In the genomic region with DNA sequence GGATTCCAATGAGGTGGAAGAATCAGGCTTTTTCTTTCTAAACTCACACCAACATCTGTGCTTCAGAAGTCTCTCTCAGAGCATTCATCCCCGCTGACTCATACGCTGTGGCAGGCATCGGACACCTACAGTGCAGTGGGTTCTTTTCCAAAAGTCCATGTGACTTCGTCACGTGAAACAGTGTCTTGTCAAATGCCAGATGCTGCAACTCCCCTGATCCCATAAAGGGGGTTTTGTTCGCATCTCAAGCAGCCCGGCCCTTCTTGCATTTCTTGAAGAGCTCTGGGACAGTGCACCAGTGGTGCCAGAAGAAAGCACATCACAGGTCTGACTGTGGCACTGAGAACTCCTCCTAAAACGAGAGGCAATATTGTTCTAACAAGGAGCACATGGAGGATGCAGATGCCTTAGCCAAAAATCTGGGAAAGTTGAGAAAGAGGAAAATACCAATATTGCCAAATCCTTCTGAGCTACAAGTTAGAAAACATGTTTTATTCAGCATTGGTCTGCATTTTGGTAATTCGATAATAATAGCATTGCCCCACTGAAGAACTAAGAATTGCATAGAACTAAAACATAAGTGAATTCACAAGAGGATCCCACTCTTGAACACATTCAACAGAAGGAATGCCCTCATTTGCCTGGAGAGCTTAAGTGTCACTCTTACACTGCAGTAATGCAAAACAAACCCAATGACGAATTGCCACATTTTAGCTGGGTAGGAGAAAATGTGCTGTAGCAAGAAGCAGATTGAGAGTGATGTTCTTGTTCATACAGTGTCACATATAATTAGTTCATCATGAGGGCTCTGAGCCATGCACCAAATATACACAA, we compare ENCODE assay signal across 11 cellular contexts.
DNase-seq lines count a peak whose midpoint lies in the region; ATAC-seq and TF ChIP-seq lines count a peak whose summit lies in the region.
"Had no signal": no experiment of that assay in that cellular context is flagged by ENCODE, and none has a peak within 500 bp of the region (broad histone marks: within the 10 kb centered on the region; RNA-seq: fewer than 3 reads in every experiment).

No MANE protein-coding gene starts in this region.

- POLR2A ChIA-PET in AG04450 (lab: Yijun Ruan, JAX): interaction anchor here (0.5 kb wide), 1 partner anchor 525 kb away, joined by 4 read pairs; no protein-coding TSS in a partner anchor

- WGBS in thyroid gland, 2 donors: 63 to 73% methylated on average over 10 of the region's 10 CpGs

- DNase-seq in AG04450 (ENCODE audit: low read depth, low spot score) (peak; percentile 90), HT1080 (ENCODE audit: low read depth) (peak; percentile 70), cerebellar cortex (ENCODE audit: low spot score) (peak; percentile 36), myocyte (ENCODE audit: low read depth) (peak; percentile 79), thyroid gland (no peak), nephron progenitor cell (no peak), ACHN (no peak)
- no peak for DNase-seq in stimulated activated effector memory CD8-positive, alpha-beta T cell treated with anti-CD3 and anti-CD28 coated beads, Interleukin-12 subunit alpha, Interleukin-12 subunit beta, amount 100 ng/mL, for 72 hours (ENCODE audit: low spot score in 2 of 2)
- DNase-seq: activated CD4-positive, alpha-beta memory T cell treated with anti-CD3 and anti-CD28 coated beads, Interleukin-2, amount 10 ng/mL, durations not matched to agents 7 days and 5 days; NCI-H187 treated with DMSO at 0.1 percent for 48 hours had no signal

- H3K27me3 ChIP-seq in AG04450 (ENCODE audit: control insufficient read depth, insufficient read depth, low read length): no peaks in the 10 kb centered on the region
- H3K27me3 ChIP-seq in thyroid gland: no peaks in the 10 kb centered on the region

- no peak for ATAC-seq in stimulated activated effector memory CD8-positive, alpha-beta T cell treated with anti-CD3 and anti-CD28 coated beads, Interleukin-12 subunit alpha, Interleukin-12 subunit beta, amount 100 ng/mL, for 72 hours

- TF ChIP-seq CTCF in AG04450 (IDR thresholded peaks at IDR 0.05; ENCODE audit: low read depth, low read length) (no peak), thyroid gland (IDR thresholded peaks at IDR 0.05) (no peak), nephron progenitor cell (IDR thresholded peaks at IDR 0.05) (no peak)

- no peak overlapping the region for H3K27ac Mint-ChIP-seq in nephron progenitor cell
- no peak overlapping the region for H3K27ac Mint-ChIP-seq in stimulated activated effector memory CD8-positive, alpha-beta T cell treated with anti-CD3 and anti-CD28 coated beads, Interleukin-12 subunit alpha, Interleukin-12 subunit beta, amount 100 ng/mL, for 72 hours
- H3K27ac Mint-ChIP-seq: activated CD4-positive, alpha-beta memory T cell treated with anti-CD3 and anti-CD28 coated beads, Interleukin-2, amount 10 ng/mL, durations not matched to agents 7 days and 5 days had no signal

- CTCF ChIA-PET in AG04450 (lab: Charles Lee): no interaction called here

- H3K4me3 Mint-ChIP-seq in nephron progenitor cell: no peak overlapping the region
- no peak overlapping the region for H3K4me3 Mint-ChIP-seq in stimulated activated effector memory CD8-positive, alpha-beta T cell treated with anti-CD3 and anti-CD28 coated beads, Interleukin-12 subunit alpha, Interleukin-12 subunit beta, amount 100 ng/mL, for 72 hours
- H3K4me3 Mint-ChIP-seq: activated CD4-positive, alpha-beta memory T cell treated with anti-CD3 and anti-CD28 coated beads, Interleukin-2, amount 10 ng/mL, durations not matched to agents 7 days and 5 days; neural crest cell had no signal

- H3K36me3 ChIP-seq in thyroid gland: no peaks in the 10 kb centered on the region

- peak overlapping the region; percentile 70 for H3K27ac ChIP-seq in AG04450 (ENCODE audit: low read depth, low read length)
- H3K27ac ChIP-seq in thyroid gland: no peak overlapping the region

- H3K9me3 ChIP-seq in AG04450 (ENCODE audit: control insufficient read depth, insufficient read depth, low read length): no peaks in the 10 kb centered on the region
- H3K9me3 ChIP-seq in thyroid gland: no peaks in the 10 kb centered on the region

- in situ Hi-C loops in ACHN (cut with HindIII; ENCODE audit: low pct_ligation_motif_present, low pct_unique_long_range_greater_than_20kb, low sequenced_read_pairs): no loop called here

- H3K4me3 ChIP-seq in AG04450 (ENCODE audit: low read depth, low read length) (no peak overlapping the region), thyroid gland (replicated peaks in 1 of 3) (no peak overlapping the region)

- H3K36me3 Mint-ChIP-seq in nephron progenitor cell (ENCODE audit: low read depth): no peaks in the 10 kb centered on the region
- H3K36me3 Mint-ChIP-seq in stimulated activated effector memory CD8-positive, alpha-beta T cell treated with anti-CD3 and anti-CD28 coated beads, Interleukin-12 subunit alpha, Interleukin-12 subunit beta, amount 100 ng/mL, for 72 hours: no peaks in the 10 kb centered on the region

- no peak for TF ChIP-seq POLR2A in thyroid gland (IDR thresholded peaks at IDR 0.05)

- intact Hi-C loops in thyroid gland (cut with DNase I): no loop called here

- H3K4me1 Mint-ChIP-seq in nephron progenitor cell: peaks cover 15% of the 10 kb centered on the region
- no peaks in the 10 kb centered on the region for H3K4me1 Mint-ChIP-seq in stimulated activated effector memory CD8-positive, alpha-beta T cell treated with anti-CD3 and anti-CD28 coated beads, Interleukin-12 subunit alpha, Interleukin-12 subunit beta, amount 100 ng/mL, for 72 hours
- H3K4me1 Mint-ChIP-seq: activated CD4-positive, alpha-beta memory T cell treated with anti-CD3 and anti-CD28 coated beads, Interleukin-2, amount 10 ng/mL, durations not matched to agents 7 days and 5 days had no signal

- peaks cover 7% of the 10 kb centered on the region for H3K27me3 Mint-ChIP-seq in nephron progenitor cell (ENCODE audit: low read depth, poor library complexity)
- H3K27me3 Mint-ChIP-seq: activated CD4-positive, alpha-beta memory T cell treated with anti-CD3 and anti-CD28 coated beads, Interleukin-2, amount 10 ng/mL, durations not matched to agents 7 days and 5 days had no signal

- no peaks in the 10 kb centered on the region for H3K4me1 ChIP-seq in thyroid gland

- H3K9me3 Mint-ChIP-seq in nephron progenitor cell: no peaks in the 10 kb centered on the region
- no peaks in the 10 kb centered on the region for H3K9me3 Mint-ChIP-seq in stimulated activated effector memory CD8-positive, alpha-beta T cell treated with anti-CD3 and anti-CD28 coated beads, Interleukin-12 subunit alpha, Interleukin-12 subunit beta, amount 100 ng/mL, for 72 hours
- H3K9me3 Mint-ChIP-seq: activated CD4-positive, alpha-beta memory T cell treated with anti-CD3 and anti-CD28 coated beads, Interleukin-2, amount 10 ng/mL, durations not matched to agents 7 days and 5 days; neural crest cell had no signal

Comparison
In these comparisons a context has a peak if more than half of its experiments do, and no peak if none do; other contexts are left out.
1. DNase-seq: peak in AG04450 (single experiment), HT1080 (single experiment), cerebellar cortex (single experiment) and myocyte (single experiment); none in thyroid gland (0 of 2), nephron progenitor cell (single experiment), stimulated activated effector memory CD8-positive, alpha-beta T cell treated with anti-CD3 and anti-CD28 coated beads, Interleukin-12 subunit alpha, Interleukin-12 subunit beta, amount 100 ng/mL, for 72 hours (0 of 2) and ACHN (single experiment).